Comparison of ENCODE assay signal across 24 cellular contexts in the genomic region with DNA sequence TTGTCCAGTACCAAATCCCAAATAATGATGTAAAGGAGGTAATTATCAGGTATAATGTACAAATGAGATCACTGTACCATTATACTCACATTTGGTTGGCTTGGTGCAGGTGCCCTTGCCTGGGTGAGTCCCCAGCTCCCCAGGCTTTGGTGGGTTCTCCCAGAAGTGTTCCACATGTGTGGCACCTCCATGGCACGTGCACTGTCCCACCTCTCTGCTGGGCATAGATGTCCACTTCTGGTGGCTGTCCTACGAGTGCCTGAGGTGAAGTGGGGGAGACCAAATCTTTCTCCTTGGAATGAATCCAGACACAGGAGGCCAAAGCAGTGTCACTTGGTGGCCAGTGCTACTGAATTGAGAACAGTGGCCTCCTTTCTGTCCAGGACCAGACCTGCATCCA.
A peak's percentile ranks its signal among the peaks of the same experiment; 100 is the strongest.
DNase-seq lines count a peak whose midpoint lies in the region; ATAC-seq and TF ChIP-seq lines count a peak whose summit lies in the region.
"Had no signal": no experiment of that assay in that cellular context is flagged by ENCODE, and none has a peak within 500 bp of the region (broad histone marks: within the 10 kb centered on the region; RNA-seq: fewer than 3 reads in every experiment).

No MANE protein-coding gene starts in this region.

- H3K9me3 ChIP-seq in neuronal stem cell (replicated peaks in 1 of 2; ENCODE audit: control insufficient read depth in 2 of 2, insufficient read depth in 1 of 2, low read depth in 1 of 2, low read length in 2 of 2), result no peaks in the 10 kb centered on the region
- H3K9me3 ChIP-seq: BE2C, BLaER1 had no signal

- H3K23ac ChIP-seq in neuronal stem cell (ENCODE audit: low read depth, low read length, poor library complexity), result no peak overlapping the region

- H3K36me3 ChIP-seq in neuronal stem cell (replicated peaks in 1 of 2; ENCODE audit: control insufficient read depth in 2 of 2, insufficient read depth in 2 of 2, low read length in 2 of 2), result no peaks in the 10 kb centered on the region
- H3K36me3 ChIP-seq: BE2C, BLaER1 had no signal

- no peak overlapping the region for H3K27ac Mint-ChIP-seq in stimulated activated naive CD8-positive, alpha-beta T cell treated with anti-CD3 and anti-CD28 coated beads, Interleukin-15, amount 100 ng/mL, for 72 hours
- no peak overlapping the region for H3K27ac Mint-ChIP-seq in stimulated activated effector memory CD8-positive, alpha-beta T cell treated with anti-CD3 and anti-CD28 coated beads, Interleukin-12 subunit alpha, Interleukin-12 subunit beta, amount 100 ng/mL, for 72 hours
- H3K27ac Mint-ChIP-seq in activated CD8-positive, alpha-beta T cell treated with anti-CD3 and anti-CD28 coated beads for 36 hours, result no peak overlapping the region
- H3K27ac Mint-ChIP-seq: CD4-positive, CD25-positive, alpha-beta regulatory T cell; CD8-positive, alpha-beta memory T cell had no signal

- H3K4me2 ChIP-seq in neuronal stem cell (ENCODE audit: insufficient read depth, low read length, poor library complexity, severe bottlenecking), result no peak overlapping the region
- H3K4me2 ChIP-seq: BLaER1 had no signal

- H2AK5ac ChIP-seq in neuronal stem cell (ENCODE audit: low read depth, low read length), result peak overlapping the region; percentile 83

- no peak overlapping the region for H2BK15ac ChIP-seq in neuronal stem cell (ENCODE audit: low read length)

- no peak overlapping the region for H4K8ac ChIP-seq in neuronal stem cell (ENCODE audit: low read depth, low read length)

- no peak overlapping the region for H3K4me3 ChIP-seq in neuronal stem cell (ENCODE audit: low read length in 2 of 2)
- H3K4me3 ChIP-seq: BLaER1, GM12878 had no signal

- H2BK12ac ChIP-seq in neuronal stem cell (ENCODE audit: low read length), result no peak overlapping the region

- H3K36me3 Mint-ChIP-seq in stimulated activated effector memory CD8-positive, alpha-beta T cell treated with anti-CD3 and anti-CD28 coated beads, Interleukin-12 subunit alpha, Interleukin-12 subunit beta, amount 100 ng/mL, for 72 hours, result no peaks in the 10 kb centered on the region
- no peaks in the 10 kb centered on the region for H3K36me3 Mint-ChIP-seq in activated CD8-positive, alpha-beta T cell treated with anti-CD3 and anti-CD28 coated beads for 36 hours (ENCODE audit: low read depth)
- H3K36me3 Mint-ChIP-seq: CD14-positive monocyte; CD4-positive, alpha-beta memory T cell; CD4-positive, CD25-positive, alpha-beta regulatory T cell; CD8-positive, alpha-beta memory T cell had no signal

- WGBS in neuronal stem cell (ENCODE audit: extremely low coverage in 2 of 2, insufficient read length in 2 of 2, insufficient replicate concordance in 1 of 2), 2 donors, result no CpG with 5 or more reads among the region's 2 CpGs

- POLR2A ChIA-PET in activated CD8-positive, alpha-beta T cell treated with anti-CD3 and anti-CD28 coated beads for 36 hours (lab: Charles Lee), result no interaction called here

- H3K4me3 Mint-ChIP-seq in stimulated activated naive CD8-positive, alpha-beta T cell treated with anti-CD3 and anti-CD28 coated beads, Interleukin-15, amount 100 ng/mL, for 72 hours, result no peak overlapping the region
- no peak overlapping the region for H3K4me3 Mint-ChIP-seq in stimulated activated effector memory CD8-positive, alpha-beta T cell treated with anti-CD3 and anti-CD28 coated beads, Interleukin-12 subunit alpha, Interleukin-12 subunit beta, amount 100 ng/mL, for 72 hours
- no peak overlapping the region for H3K4me3 Mint-ChIP-seq in activated CD8-positive, alpha-beta T cell treated with anti-CD3 and anti-CD28 coated beads for 36 hours
- H3K4me3 Mint-ChIP-seq: CD14-positive monocyte; CD4-positive, alpha-beta memory T cell; CD4-positive, CD25-positive, alpha-beta regulatory T cell; CD8-positive, alpha-beta memory T cell had no signal

- no peak overlapping the region for H3K4ac ChIP-seq in neuronal stem cell (ENCODE audit: low read length)

- TF ChIP-seq CTCF in activated CD8-positive, alpha-beta T cell treated with anti-CD3 and anti-CD28 coated beads for 36 hours (IDR thresholded peaks at IDR 0.05), result no peak

- no peaks in the 10 kb centered on the region for H3K9me3 Mint-ChIP-seq in stimulated activated naive CD8-positive, alpha-beta T cell treated with anti-CD3 and anti-CD28 coated beads, Interleukin-15, amount 100 ng/mL, for 72 hours
- no peaks in the 10 kb centered on the region for H3K9me3 Mint-ChIP-seq in stimulated activated effector memory CD8-positive, alpha-beta T cell treated with anti-CD3 and anti-CD28 coated beads, Interleukin-12 subunit alpha, Interleukin-12 subunit beta, amount 100 ng/mL, for 72 hours
- no peaks in the 10 kb centered on the region for H3K9me3 Mint-ChIP-seq in activated CD8-positive, alpha-beta T cell treated with anti-CD3 and anti-CD28 coated beads for 36 hours
- H3K9me3 Mint-ChIP-seq: CD4-positive, alpha-beta memory T cell; CD4-positive, CD25-positive, alpha-beta regulatory T cell had no signal

- peak; percentile 33 for ATAC-seq in stimulated activated naive CD8-positive, alpha-beta T cell treated with anti-CD3 and anti-CD28 coated beads, Interleukin-15, amount 100 ng/mL, for 72 hours
- ATAC-seq in stimulated activated naive CD8-positive, alpha-beta T cell treated with anti-CD3 and anti-CD28 coated beads, Interleukin-15, Interleukin-2, amounts not matched to agents 100 U/mL and 50 U/mL, for 24 hours, result no peak
- ATAC-seq in stimulated activated effector memory CD8-positive, alpha-beta T cell treated with anti-CD3 and anti-CD28 coated beads, Interleukin-12 subunit alpha, Interleukin-12 subunit beta, amount 100 ng/mL, for 72 hours, result peak; percentile 44
- no peak for ATAC-seq in GM19455 (IDR thresholded peaks at IDR 0.05; ENCODE audit: unreplicated experiment)
- ATAC-seq in activated CD8-positive, alpha-beta T cell treated with anti-CD3 and anti-CD28 coated beads for 36 hours, result no peak
- ATAC-seq: GM12878 had no signal

- no peaks in the 10 kb centered on the region for H3K4me1 ChIP-seq in neuronal stem cell (ENCODE audit: control insufficient read depth in 2 of 2, insufficient read depth in 1 of 2, low read depth in 1 of 2, low read length in 2 of 2)
- H3K4me1 ChIP-seq: BE2C, BLaER1 had no signal

- H3K4me1 Mint-ChIP-seq in stimulated activated naive CD8-positive, alpha-beta T cell treated with anti-CD3 and anti-CD28 coated beads, Interleukin-15, amount 100 ng/mL, for 72 hours, result no peaks in the 10 kb centered on the region
- no peaks in the 10 kb centered on the region for H3K4me1 Mint-ChIP-seq in stimulated activated effector memory CD8-positive, alpha-beta T cell treated with anti-CD3 and anti-CD28 coated beads, Interleukin-12 subunit alpha, Interleukin-12 subunit beta, amount 100 ng/mL, for 72 hours
- no peaks in the 10 kb centered on the region for H3K4me1 Mint-ChIP-seq in activated CD8-positive, alpha-beta T cell treated with anti-CD3 and anti-CD28 coated beads for 36 hours (ENCODE audit: low read depth)
- H3K4me1 Mint-ChIP-seq: CD8-positive, alpha-beta memory T cell had no signal

- DNase-seq in stimulated activated naive CD8-positive, alpha-beta T cell treated with anti-CD3 and anti-CD28 coated beads, Interleukin-15, amount 100 ng/mL, for 72 hours, result no peak
- DNase-seq in stimulated activated naive CD8-positive, alpha-beta T cell treated with anti-CD3 and anti-CD28 coated beads, Interleukin-15, Interleukin-2, amounts not matched to agents 100 U/mL and 50 U/mL, for 24 hours, result no peak
- DNase-seq in neuronal stem cell (ENCODE audit: low spot score), result no peak
- no peak for DNase-seq in stimulated activated effector memory CD8-positive, alpha-beta T cell treated with anti-CD3 and anti-CD28 coated beads, Interleukin-12 subunit alpha, Interleukin-12 subunit beta, amount 100 ng/mL, for 72 hours (ENCODE audit: low spot score in 2 of 2)
- DNase-seq in activated CD8-positive, alpha-beta T cell treated with anti-CD3 and anti-CD28 coated beads for 36 hours, result no peak
- DNase-seq: 8988T; ACHN; BE2C; C1 segment of cervical spinal cord; CD4-positive, alpha-beta memory T cell; CD4-positive, CD25-positive, alpha-beta regulatory T cell; CD8-positive, alpha-beta memory T cell; COR-L47; DMS 273 treated with DMSO at 0.1 percent for 48 hours; DMS153; DMS53; DMS79; DND-41; EL; GDM1 had no signal

- peaks cover 42% of the 10 kb centered on the region for H3K27me3 Mint-ChIP-seq in stimulated activated naive CD8-positive, alpha-beta T cell treated with anti-CD3 and anti-CD28 coated beads, Interleukin-15, amount 100 ng/mL, for 72 hours
- H3K27me3 Mint-ChIP-seq in activated CD8-positive, alpha-beta T cell treated with anti-CD3 and anti-CD28 coated beads for 36 hours, result peaks cover 21% of the 10 kb centered on the region

- H2AFZ ChIP-seq in neuronal stem cell (ENCODE audit: low read length), result no peak overlapping the region

- no peak overlapping the region for H3K27ac ChIP-seq in neuronal stem cell (replicated peaks; ENCODE audit: low read length)
- H3K27ac ChIP-seq: BLaER1 had no signal

- no peak overlapping the region for H2BK120ac ChIP-seq in neuronal stem cell (ENCODE audit: low read depth, low read length)

- peak overlapping the region; percentile 73 for H3K14ac ChIP-seq in neuronal stem cell (ENCODE audit: low read length)

- no peaks in the 10 kb centered on the region for H3K79me1 ChIP-seq in neuronal stem cell (ENCODE audit: low read depth, low read length)

- H4K91ac ChIP-seq in neuronal stem cell (ENCODE audit: low read depth, low read length, poor library complexity), result no peak overlapping the region

- peaks cover 0 to 5% (median 0%) of the 10 kb centered on the region in 3 experiments for H3K27me3 ChIP-seq in neuronal stem cell (ENCODE audit: control insufficient read depth in 3 of 3, insufficient read depth in 3 of 3, low read depth in 1 of 3, low read length in 3 of 3)
- H3K27me3 ChIP-seq: BE2C, BLaER1 had no signal

- H3K9ac ChIP-seq in neuronal stem cell (ENCODE audit: low read depth, low read length, poor library complexity), result no peak overlapping the region
- H3K9ac ChIP-seq: BLaER1 had no signal

- intact Hi-C loops in activated CD8-positive, alpha-beta T cell treated with anti-CD3 and anti-CD28 coated beads for 36 hours (cut with micrococcal nuclease), result no loop called here

- CTCF ChIA-PET in activated CD8-positive, alpha-beta T cell treated with anti-CD3 and anti-CD28 coated beads for 36 hours (lab: Charles Lee), result no interaction called here

- peak overlapping the region; percentile 13 for H3K18ac ChIP-seq in neuronal stem cell (ENCODE audit: low read length)

- no peak overlapping the region for H2BK5ac ChIP-seq in neuronal stem cell (ENCODE audit: low read length)

Comparison
In these comparisons a context has a peak if more than half of its experiments do, and no peak if none do; other contexts are left out.
1. ATAC-seq: peak in stimulated activated naive CD8-positive, alpha-beta T cell treated with anti-CD3 and anti-CD28 coated beads, Interleukin-15, amount 100 ng/mL, for 72 hours (single experiment) and stimulated activated effector memory CD8-positive, alpha-beta T cell treated with anti-CD3 and anti-CD28 coated beads, Interleukin-12 subunit alpha, Interleukin-12 subunit beta, amount 100 ng/mL, for 72 hours (single experiment); none in stimulated activated naive CD8-positive, alpha-beta T cell treated with anti-CD3 and anti-CD28 coated beads, Interleukin-15, Interleukin-2, amounts not matched to agents 100 U/mL and 50 U/mL, for 24 hours (single experiment), GM19455 (single experiment) and activated CD8-positive, alpha-beta T cell treated with anti-CD3 and anti-CD28 coated beads for 36 hours (single experiment).